ENCODE assay signal across 9 cellular contexts in genomic region chr9:114908104-114908621, GRCh38. TPM values are rescaled to one million over a fixed set of nuclear protein-coding genes. Genes with fewer than 3 reads are reported as not detected.
DNase-seq lines count a peak whose midpoint lies in the region; ATAC-seq and TF ChIP-seq lines count a peak whose summit lies in the region.
"Had no signal": no experiment of that assay in that cellular context is flagged by ENCODE, and none has a peak within 500 bp of the region (broad histone marks: within the 10 kb centered on the region; RNA-seq: fewer than 3 reads in every experiment).

No MANE protein-coding gene starts in this region.

- H3K27me3 ChIP-seq in MG63: no peaks in the 10 kb centered on the region

- ATAC-seq in GM19035 (IDR thresholded peaks at IDR 0.05; ENCODE audit: unreplicated experiment) (peak; percentile 82), left lobe of liver (peak; percentile 74), GM18519 (IDR thresholded peaks at IDR 0.05; ENCODE audit: low FRiP score, unreplicated experiment) (no peak), HG02759 (IDR thresholded peaks at IDR 0.05; ENCODE audit: unreplicated experiment) (no peak)

- no peak overlapping the region for H3K4me3 ChIP-seq in MG63

- no peaks in the 10 kb centered on the region; the same call in 1 of the 2 replicates for H3K9me3 ChIP-seq in MG63

- DNase-seq in MG63 (peak; percentile 54), SW480 (ENCODE audit: low spot score) (peak; percentile 62), left lobe of liver (ENCODE audit: low spot score) (no peak), Kasumi-1 (lab: John Stamatoyannopoulos, UW) (no peak), GM20000 (ENCODE audit: low spot score) (no peak)

- H3K36me3 ChIP-seq in MG63: no peaks in the 10 kb centered on the region

- TF ChIP-seq CTCF in GM20000 (IDR thresholded peaks at IDR 0.05; ENCODE audit: extremely low read depth, missing control alignments): no peak

RNA-seq across cellular contexts. Expression of gene TNFSF8, which starts 22.2 kb away (rescaled TPM):
- not detected in 2 replicates for total RNA-seq in MG63 (2014; rRNA removed; shearing (Covaris generic); ENCODE audit: low replicate concordance)
- 0.33 TPM for total RNA-seq in left lobe of liver
- total RNA-seq: SK-MEL-5 had no signal

Comparison
In these comparisons a context has a peak if more than half of its experiments do, and no peak if none do; other contexts are left out.
1. ATAC-seq: peak in GM19035 (single experiment) and left lobe of liver (single experiment); none in GM18519 (single experiment) and HG02759 (single experiment).
2. DNase-seq: peak in MG63 (single experiment) and SW480 (single experiment); none in left lobe of liver (single experiment), Kasumi-1 (0 of 2) and GM20000 (single experiment).